Comparison of ENCODE assay signal across 17 cellular contexts in the genomic region with DNA sequence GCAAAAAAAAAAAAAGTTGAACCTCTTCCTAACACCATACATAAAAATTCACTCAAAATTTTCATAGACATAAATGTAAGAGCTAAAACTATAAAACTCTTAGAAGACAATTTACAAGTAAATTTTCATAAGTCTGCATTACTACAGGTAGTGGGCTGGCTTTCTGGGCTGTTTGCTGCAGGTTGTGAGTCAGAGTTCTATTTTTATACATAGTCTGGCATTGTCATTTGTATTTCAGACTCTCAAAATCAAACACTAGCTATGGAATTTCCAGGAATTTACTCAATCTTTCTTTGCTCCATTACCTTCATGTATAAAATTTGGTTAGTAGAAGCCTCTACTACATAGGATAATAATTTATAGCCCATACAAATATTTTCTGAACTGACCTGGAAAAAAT.
DNase-seq lines count a peak whose midpoint lies in the region; ATAC-seq and TF ChIP-seq lines count a peak whose summit lies in the region.
"Had no signal": no experiment of that assay in that cellular context is flagged by ENCODE, and none has a peak within 500 bp of the region (broad histone marks: within the 10 kb centered on the region; RNA-seq: fewer than 3 reads in every experiment).

No MANE protein-coding gene starts in this region.

- no peak overlapping the region for H3K9ac ChIP-seq in SK-N-SH

- CTCF ChIA-PET in SK-N-SH (lab: Yijun Ruan, JAX) = no interaction called here

- no peak overlapping the region for H2AFZ ChIP-seq in SK-N-SH (ENCODE audit: low read depth)
- H2AFZ ChIP-seq: GM23338 had no signal

- TF ChIP-seq EP300 in SK-N-SH (IDR thresholded peaks at IDR 0.05; ENCODE audit: borderline replicate concordance in 1 of 2, low read depth in 1 of 2, low read length in 1 of 2) = no peak

- no peaks in the 10 kb centered on the region for H3K9me3 ChIP-seq in SK-N-SH

- no peak overlapping the region for H3K4me2 ChIP-seq in SK-N-SH
- H3K4me2 ChIP-seq: GM23338 had no signal

- TF ChIP-seq RAD21 in SK-N-SH (IDR thresholded peaks at IDR 0.05; ENCODE audit: low read length) = no peak

- POLR2A ChIA-PET in SK-N-SH (lab: Yijun Ruan, JAX) = no interaction called here

- H3K27ac ChIP-seq in SK-N-SH (ENCODE audit: low read depth in 2 of 2, low read length in 1 of 2) = no peak overlapping the region

- no peaks in the 10 kb centered on the region for H3K79me2 ChIP-seq in SK-N-SH (ENCODE audit: insufficient read depth)

- TF ChIP-seq CTCF in SK-N-SH (IDR thresholded peaks at IDR 0.05) = no peak
- TF ChIP-seq CTCF in epithelial cell of esophagus (IDR thresholded peaks at IDR 0.05; ENCODE audit: insufficient read depth, low read depth, low read length, missing control alignments) = no peak

- no peak for ATAC-seq in HG03039 (IDR thresholded peaks at IDR 0.05; ENCODE audit: unreplicated experiment)
- ATAC-seq: GM23338 had no signal

- H3K4me3 ChIP-seq in SK-N-SH (ENCODE audit: low read depth in 2 of 2, low read length in 1 of 2) = no peak overlapping the region
- H3K4me3 ChIP-seq in epithelial cell of esophagus (ENCODE audit: low read length) = no peak overlapping the region
- H3K4me3 ChIP-seq: GM23338 had no signal

- DNase-seq in EH (ENCODE audit: low read depth) (peak; percentile 38), SK-N-SH (no peak), epithelial cell of esophagus (ENCODE audit: low read depth) (peak; percentile 13), myocyte (ENCODE audit: low read depth) (peak; percentile 26), NCI-H446 treated with DMSO at 0.1 percent for 48 hours (lab: John Stamatoyannopoulos, UW) (no peak), anterior cingulate cortex (lab: John Stamatoyannopoulos, UW) (no peak), SK-N-DZ (ENCODE audit: low spot score) (no peak)
- DNase-seq: C1 segment of cervical spinal cord, GDM1, NCI-H1048, NCI-H2107, NCI-H345, NCI-H748 treated with DMSO at 0.1 percent for 48 hours, Right ventricle myocardium superior, SW 1271 had no signal

- H3F3A ChIP-seq in SK-N-SH (replicated peaks; ENCODE audit: insufficient read depth) = no peaks in the 10 kb centered on the region

- no peaks in the 10 kb centered on the region for H3K36me3 ChIP-seq in SK-N-SH (replicated peaks in 1 of 2; ENCODE audit: control insufficient read depth in 1 of 2, insufficient read depth in 2 of 2, low read length in 1 of 2)

- H4K20me1 ChIP-seq in SK-N-SH (ENCODE audit: insufficient read depth) = no peaks in the 10 kb centered on the region

- H3K27me3 ChIP-seq in SK-N-SH (ENCODE audit: insufficient read depth) = no peaks in the 10 kb centered on the region

- no peaks in the 10 kb centered on the region; a peak in 1 of 4 replicates for H3K4me1 ChIP-seq in SK-N-SH (ENCODE audit: control insufficient read depth in 1 of 2, insufficient read depth in 2 of 2, low read depth in 1 of 2, low read length in 1 of 2)

- H3K9me2 ChIP-seq in SK-N-SH = no peaks in the 10 kb centered on the region

TF ChIP-seq in SK-N-SH, 30 proteins besides CTCF, POLR2A, EP300 and RAD21:
- TF ChIP-seq POLR2AphosphoS5 (IDR thresholded peaks at IDR 0.05; ENCODE audit: low read depth, low read length) (no peak), MEF2A (IDR thresholded peaks at IDR 0.05; ENCODE audit: borderline replicate concordance, low read depth) (peak; percentile 60; the same call in 1 of the 2 replicates), FOXM1 (IDR thresholded peaks at IDR 0.05; ENCODE audit: low read depth) (no peak)

Comparison
In these comparisons a context has a peak if more than half of its experiments do, and no peak if none do; other contexts are left out.
1. DNase-seq: peak in EH (single experiment), epithelial cell of esophagus (single experiment) and myocyte (single experiment); none in SK-N-SH (single experiment), NCI-H446 treated with DMSO at 0.1 percent for 48 hours (single experiment), anterior cingulate cortex (0 of 58) and SK-N-DZ (single experiment).